ENCODE assay signal across 26 cellular contexts in the genomic region with DNA sequence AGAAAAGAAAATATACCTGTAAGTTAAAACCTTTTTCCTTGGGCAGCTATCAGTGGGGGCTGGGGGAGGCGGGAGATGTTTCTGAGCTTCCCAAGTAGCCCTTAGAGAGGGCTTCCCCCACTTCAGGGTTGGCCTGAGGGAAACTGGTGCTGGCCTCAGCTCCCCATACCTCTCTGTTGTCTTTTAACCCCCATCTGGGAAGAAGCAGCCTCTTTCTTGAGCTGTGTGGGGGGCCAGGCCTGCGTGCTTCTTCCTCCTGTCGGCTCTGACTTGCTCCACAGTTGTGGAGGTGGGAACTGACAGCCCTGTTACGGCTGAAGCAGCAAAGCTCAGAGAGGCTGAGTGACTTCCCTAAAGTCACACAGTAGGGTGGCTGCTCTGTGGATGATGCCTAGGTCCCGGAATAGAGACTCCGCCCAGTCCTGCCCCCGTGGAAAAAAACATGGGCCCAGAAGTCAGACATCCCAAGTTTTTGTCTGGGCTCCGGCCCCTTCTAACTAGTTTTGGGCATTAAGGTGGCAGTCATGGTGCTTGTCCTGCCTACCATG.
"Had no signal": no experiment of that assay in that cellular context is flagged by ENCODE, and none has a peak within 500 bp of the region (broad histone marks: within the 10 kb centered on the region; RNA-seq: fewer than 3 reads in every experiment).

No MANE protein-coding gene starts in this region.

- DNase-seq: dermis blood vessel endothelial cell; dorsolateral prefrontal cortex; effector CD4-positive, alpha-beta T cell; effector memory CD4-positive, alpha-beta T cell; erythroblast; esophagus squamous epithelium; foreskin fibroblast; foreskin melanocyte; gastrocnemius medialis; glutamatergic neuron; heart right ventricle; hippocampal formation; kidney glomerular epithelial cell; left cardiac atrium; left lung; left ventricle myocardium superior; lower lobe of right lung; mesenchymal stem cell; mucosa of descending colon had no signal

- H3K27me3 ChIP-seq: dorsolateral prefrontal cortex, esophagus squamous epithelium, gastrocnemius medialis, heart right ventricle, left lung had no signal

- FAIRE-seq: colon, islet of Langerhans, keratinocyte had no signal

- H3K4me1 ChIP-seq: left lung, lower lobe of right lung had no signal

- H3K9me3 Mint-ChIP-seq: mesothelial cell of epicardium had no signal

- H3K9me3 ChIP-seq: esophagus squamous epithelium, gastrocnemius medialis, heart right ventricle, left lung, lower lobe of right lung, mucosa of descending colon had no signal

- H3K4me3 Mint-ChIP-seq: mesothelial cell of epicardium had no signal

- H3K27ac ChIP-seq: epithelial cell of prostate, esophagus squamous epithelium, heart right ventricle, left lung, lower lobe of right lung had no signal

- ATAC-seq: esophagus mucosa, gastrocnemius medialis, heart right ventricle, left cardiac atrium, left lung, left ventricle myocardium superior, lower lobe of right lung, mucosa of descending colon had no signal

- H3K36me3 ChIP-seq: esophagus squamous epithelium, gastrocnemius medialis, heart right ventricle, left lung, lower lobe of right lung had no signal

- H3K27ac Mint-ChIP-seq: mesothelial cell of epicardium had no signal

- H3K36me3 Mint-ChIP-seq: mesothelial cell of epicardium had no signal

- H3K4me3 ChIP-seq: coronary artery, dorsolateral prefrontal cortex, esophagus squamous epithelium, gastrocnemius medialis, heart right ventricle, left lung, lower lobe of right lung, mucosa of descending colon had no signal
